Comparison of ENCODE assay signal across 14 cellular contexts in genomic region chr4:123709336-123709735, GRCh38.
"Had no signal": no experiment of that assay in that cellular context is flagged by ENCODE, and none has a peak within 500 bp of the region (broad histone marks: within the 10 kb centered on the region; RNA-seq: fewer than 3 reads in every experiment).

No MANE protein-coding gene starts in this region.

- ATAC-seq: activated CD4-positive, alpha-beta T cell treated with anti-CD3 and anti-CD28 coated beads for 36 hours; heart left ventricle; naive thymus-derived CD8-positive, alpha-beta T cell; psoas muscle; right cardiac atrium; stimulated activated effector memory CD8-positive, alpha-beta T cell treated with anti-CD3 and anti-CD28 coated beads, Interleukin-12 subunit alpha, Interleukin-12 subunit beta, amount 100 ng/mL, for 72 hours; WTC11 had no signal

- H3K27me3 ChIP-seq: heart left ventricle, stomach had no signal

- H3K4me3 ChIP-seq: heart left ventricle, psoas muscle, skin epidermis, stomach had no signal

- DNase-seq: activated CD4-positive, alpha-beta T cell treated with anti-CD3 and anti-CD28 coated beads for 36 hours; activated CD4-positive, alpha-beta T cell treated with anti-CD3 and anti-CD28 coated beads, Interleukin-2, amount 50 U/mL, for 48 hours; effector memory CD4-positive, alpha-beta T cell; mesenchymal stem cell; naive thymus-derived CD8-positive, alpha-beta T cell; psoas muscle; stimulated activated CD4-positive, alpha-beta T cell treated with anti-CD3 and anti-CD28 coated beads, Interleukin-4, amount 100 ng/mL, for 1 hour; stomach had no signal

- H3K9me3 ChIP-seq: psoas muscle had no signal

- H3K27ac ChIP-seq: epithelial cell of prostate, heart left ventricle, psoas muscle, skin epidermis, stomach had no signal

- H3K4me1 ChIP-seq: heart left ventricle, psoas muscle, stomach had no signal

- H3K36me3 ChIP-seq: heart left ventricle, stomach had no signal
